10 cellular contexts compared by ENCODE assay signal in genomic region chr14:20891126-20891820, GRCh38. TPM values are rescaled to one million over a fixed set of nuclear protein-coding genes. Genes with fewer than 3 reads are reported as not detected.
"Had no signal": no experiment of that assay in that cellular context is flagged by ENCODE, and none has a peak within 500 bp of the region (broad histone marks: within the 10 kb centered on the region; RNA-seq: fewer than 3 reads in every experiment).

Gene RNASE3, plus strand, starts transcription at chr14:20891385. Its CDS starts 302 bp downstream, at chr14:20891687.

RNA-seq across cellular contexts. Expression of gene RNASE3, which starts in this region (rescaled TPM):
- total RNA-seq: activated B cell treated with CpG ODN at 0.5 μM for 24 hours; activated CD4-positive, alpha-beta T cell treated with anti-CD3 and anti-CD28 coated beads, Interleukin-2, amount 10 ng/mL, durations not matched to agents 24 days and 14 days; activated CD8-positive, alpha-beta memory T cell treated with anti-CD3 and anti-CD28 coated beads, Interleukin-2, amount 10 ng/mL, durations not matched to agents 7 days and 5 days; activated T-helper 1 cell treated with anti-CD3 and anti-CD28 coated beads, Interleukin-12 subunit alpha, Interleukin-12 subunit beta, Interleukin-2, Interleukin-4 antibody, amounts not matched to agents 30 ng/mL and 10 ng/mL and 1 ng/mL, durations not matched to agents 14 hours and 24 hours and 36 hours; breast epithelium; cerebellum; OCI-LY7; RPMI7951; SJSA1; T-helper 17 cell had no signal
